20 cellular contexts compared by ENCODE assay signal in the genomic region with DNA sequence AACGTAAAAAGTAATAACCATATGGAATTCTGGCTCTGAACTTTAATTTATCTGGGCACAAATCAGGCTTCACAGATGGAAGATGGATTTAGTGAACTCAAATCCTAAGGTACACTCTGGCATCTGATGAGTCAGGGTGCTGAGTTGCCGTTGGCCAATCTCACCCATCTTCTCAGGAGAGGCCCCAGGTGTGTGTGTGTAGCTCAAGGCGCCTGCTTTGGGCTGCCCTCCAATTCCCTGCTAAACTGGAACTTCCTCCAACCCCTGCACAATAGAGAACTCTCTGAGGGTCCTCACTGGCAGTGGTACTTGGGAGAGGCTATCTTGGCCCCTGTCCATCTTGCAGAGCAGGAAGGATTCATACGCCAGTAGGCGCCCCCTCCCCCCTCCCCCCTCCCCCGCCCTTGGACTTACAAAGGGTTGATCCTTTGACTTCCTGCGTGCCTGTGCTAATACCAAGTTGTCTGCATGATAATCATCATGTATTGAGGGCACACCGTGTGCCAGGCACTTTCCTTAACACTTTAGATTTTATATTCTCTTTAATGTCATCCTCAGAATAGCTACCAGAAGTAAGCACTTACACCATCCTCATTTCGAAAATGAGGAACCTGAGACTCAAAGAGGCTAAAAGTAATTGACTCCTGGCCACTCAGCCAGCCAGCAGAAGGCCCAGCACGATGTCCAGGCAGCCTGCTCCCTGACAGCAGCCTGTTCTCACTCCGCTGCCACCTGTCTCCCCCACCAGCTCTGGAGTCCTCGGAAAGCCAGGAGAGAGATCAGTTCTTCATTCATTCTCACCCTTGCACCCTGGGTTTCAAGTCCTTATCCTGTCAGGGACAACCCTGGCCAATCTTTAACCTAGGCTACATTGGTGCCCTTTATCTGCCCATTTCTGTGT.
A peak's percentile ranks its signal among the peaks of the same experiment; 100 is the strongest.
DNase-seq lines count a peak whose midpoint lies in the region; ATAC-seq, FAIRE-seq and TF ChIP-seq lines count a peak whose summit lies in the region.
"Had no signal": no experiment of that assay in that cellular context is flagged by ENCODE, and none has a peak within 500 bp of the region (broad histone marks: within the 10 kb centered on the region; RNA-seq: fewer than 3 reads in every experiment).

No MANE protein-coding gene starts in this region.

- DNase-seq in left ventricle myocardium inferior (no peak), Right ventricle myocardium inferior (ENCODE audit: missing footprints) (no peak), caudate nucleus (lab: John Stamatoyannopoulos, UW) (peak in 2 of 61 donors; percentile 38 to 52), keratinocyte (ENCODE audit: low read depth, low spot score) (no peak), KBM-7 (no peak), anterior cingulate cortex (lab: John Stamatoyannopoulos, UW) (no peak), OCI-LY7 (ENCODE audit: low spot score) (no peak), OCI-M1 (lab: John Stamatoyannopoulos, UW) (no peak)
- DNase-seq: activated CD4-positive, alpha-beta T cell treated with anti-CD3 and anti-CD28 coated beads, Interleukin-2, amount 50 U/mL, for 48 hours; activated T-cell treated with anti-CD3 and anti-CD28 coated beads, Interleukin-2, amount 50 U/mL, for 4 hours; brain microvascular endothelial cell; DMS53; left lung; NCI-H187; Peyer's patch; spleen; SW 1271 had no signal

- no TSS peak for BruUV-seq in OCI-LY7 (replicated peaks; lab: Mats Ljungman, UMichigan)

- H3K79me2 ChIP-seq in keratinocyte (ENCODE audit: control insufficient read depth, insufficient read depth, low read length) (no peaks in the 10 kb centered on the region), OCI-LY7 (ENCODE audit: insufficient read depth, low read depth, low read length) (no peaks in the 10 kb centered on the region)

- H3K9me3 ChIP-seq in left ventricle myocardium inferior (replicated peaks) (no peaks in the 10 kb centered on the region), keratinocyte (ENCODE audit: control insufficient read depth, low read depth, low read length) (no peaks in the 10 kb centered on the region), OCI-LY7 (ENCODE audit: low read length) (no peaks in the 10 kb centered on the region)
- H3K9me3 ChIP-seq: left lung, Peyer's patch, spleen had no signal

- H3K4me2 ChIP-seq in keratinocyte (ENCODE audit: control insufficient read depth, extremely low read depth, insufficient read depth, low read depth, low read length): peak overlapping the region; percentile 13
- no peak overlapping the region for H3K4me2 ChIP-seq in OCI-LY7 (ENCODE audit: low read length)

- H3K36me3 ChIP-seq in left ventricle myocardium inferior: peaks cover 42% of the 10 kb centered on the region
- peaks cover 3 to 4% of the 10 kb centered on the region in 2 experiments for H3K36me3 ChIP-seq in keratinocyte (ENCODE audit: control insufficient read depth in 2 of 2, extremely low read depth in 1 of 2, insufficient read depth in 2 of 2, low read length in 2 of 2)
- no peaks in the 10 kb centered on the region for H3K36me3 ChIP-seq in OCI-LY7 (ENCODE audit: insufficient read depth, low read length)

- no peak for ATAC-seq in Right ventricle myocardium inferior
- ATAC-seq: activated naive CD4-positive, alpha-beta T cell treated with anti-CD3 and anti-CD28 coated beads, Interleukin-2, amount 50 U/mL, for 72 hours; activated T-cell treated with anti-CD3 and anti-CD28 coated beads, Interleukin-2, amount 50 U/mL, for 4 hours; left lung; stimulated activated effector memory CD8-positive, alpha-beta T cell treated with anti-CD3 and anti-CD28 coated beads, Interleukin-12 subunit alpha, Interleukin-12 subunit beta, amount 100 ng/mL, for 72 hours had no signal

- no peak overlapping the region for H3K4me3 ChIP-seq in left ventricle myocardium inferior
- no peak overlapping the region for H3K4me3 ChIP-seq in keratinocyte (ENCODE audit: control insufficient read depth in 2 of 3, extremely low read depth in 1 of 3, insufficient read depth in 2 of 3, low read depth in 1 of 3, low read length in 3 of 3)
- H3K4me3 ChIP-seq in OCI-LY7 (ENCODE audit: low read depth, low read length, poor library complexity, severe bottlenecking): no peak overlapping the region
- H3K4me3 ChIP-seq: left lung, Peyer's patch, spleen had no signal

- H3K27ac ChIP-seq in left ventricle myocardium inferior (replicated peaks) (peak overlapping the region; percentile 87), caudate nucleus (ENCODE audit: low read depth, low read length) (peak overlapping the region; percentile 19), keratinocyte (ENCODE audit: control insufficient read depth, insufficient read depth, low read length) (no peak overlapping the region), OCI-LY7 (ENCODE audit: low read depth, low read length, poor library complexity, severe bottlenecking) (no peak overlapping the region)
- H3K27ac ChIP-seq: brain microvascular endothelial cell, left lung, Peyer's patch, spleen had no signal

- no peaks in the 10 kb centered on the region for H4K20me1 ChIP-seq in keratinocyte (ENCODE audit: control insufficient read depth, extremely low read depth, insufficient read depth, low read length)
- no peaks in the 10 kb centered on the region for H4K20me1 ChIP-seq in OCI-LY7 (ENCODE audit: insufficient read depth, low read length)

- in situ Hi-C loops in KBM-7 (cut with MboI; ENCODE audit: low pct_unique_long_range_greater_than_20kb, low sequenced_read_pairs): no loop called here

- no peaks in the 10 kb centered on the region for H3K9me1 ChIP-seq in keratinocyte (ENCODE audit: control insufficient read depth, extremely low read depth, insufficient read depth, low read length)

- FAIRE-seq in keratinocyte (lab: Jason Lieb, UNC): peak; percentile 82
- FAIRE-seq: GM18507 had no signal

- no peaks in the 10 kb centered on the region for H3K9me2 ChIP-seq in OCI-LY7 (ENCODE audit: insufficient read depth, low read length)

- POLR2A ChIA-PET in OCI-LY7 (lab: Charles Lee): interaction anchor here (1.2 kb wide), 1 partner anchor 24 kb away, joined by 3 read pairs; no protein-coding TSS in a partner anchor

- no peak overlapping the region for H3K9ac ChIP-seq in keratinocyte (ENCODE audit: control insufficient read depth, extremely low read depth, insufficient read depth, low read length)

- H3K4me1 ChIP-seq in left ventricle myocardium inferior: peaks cover 85% of the 10 kb centered on the region
- peaks cover 13% of the 10 kb centered on the region for H3K4me1 ChIP-seq in keratinocyte (ENCODE audit: control insufficient read depth, extremely low read depth, insufficient read depth, low read length)
- peaks cover 23% of the 10 kb centered on the region for H3K4me1 ChIP-seq in OCI-LY7 (ENCODE audit: insufficient read depth, low read length, poor library complexity, severe bottlenecking)

- TF ChIP-seq CTCF in left ventricle myocardium inferior (IDR thresholded peaks at IDR 0.05; ENCODE audit: borderline replicate concordance) (no peak), keratinocyte (optimal IDR thresholded peaks at IDR 0.05 in 1 of 3, IDR thresholded peaks at IDR 0.05 in 1 of 3, conservative IDR thresholded peaks at IDR 0.05 in 1 of 3; ENCODE audit: extremely low read depth in 1 of 3, insufficient read depth in 2 of 3, low read length in 3 of 3) (no peak), OCI-LY7 (conservative IDR thresholded peaks at IDR 0.05; ENCODE audit: low read length) (no peak)

- intact Hi-C loops in left ventricle myocardium inferior (cut with micrococcal nuclease) (no loop called here), Right ventricle myocardium inferior (cut with DNase I) (no loop called here), OCI-LY7 (cut with micrococcal nuclease; ENCODE audit: unreplicated experiment) (no loop called here)

- no peak overlapping the region for H2AFZ ChIP-seq in keratinocyte (ENCODE audit: control insufficient read depth, low read length)
- H2AFZ ChIP-seq in OCI-LY7 (ENCODE audit: low read length): no peak overlapping the region

- no peaks in the 10 kb centered on the region for H3K27me3 ChIP-seq in left ventricle myocardium inferior (ENCODE audit: low read depth)
- no peaks in the 10 kb centered on the region for H3K27me3 ChIP-seq in keratinocyte (ENCODE audit: control insufficient read depth, extremely low read depth, insufficient read depth, low read length)
- H3K27me3 ChIP-seq: brain microvascular endothelial cell, left lung, Peyer's patch, spleen had no signal

- dilution Hi-C loops in keratinocyte (cut with MboI; ENCODE audit: extremely low pct_ligation_motif_present, low sequenced_read_pairs): no loop called here

- CTCF ChIA-PET in OCI-LY7 (lab: Charles Lee; ENCODE audit: unreplicated experiment): no interaction called here

Comparison
In these comparisons a context has a peak if more than half of its experiments do, and no peak if none do; other contexts are left out.
1. H3K27ac ChIP-seq: peak in left ventricle myocardium inferior (single experiment) and caudate nucleus (single experiment); none in keratinocyte (single experiment) and OCI-LY7 (single experiment).